10 cellular contexts compared by ENCODE assay signal in genomic region chr4:7843831-7844230, GRCh38.
A peak's percentile ranks its signal among the peaks of the same experiment; 100 is the strongest.
DNase-seq lines count a peak whose midpoint lies in the region; ATAC-seq and TF ChIP-seq lines count a peak whose summit lies in the region.
"Had no signal": no experiment of that assay in that cellular context is flagged by ENCODE, and none has a peak within 500 bp of the region (broad histone marks: within the 10 kb centered on the region; RNA-seq: fewer than 3 reads in every experiment).

No MANE protein-coding gene starts in this region.

- POLR2A ChIA-PET in T-cell (lab: Charles Lee) = no interaction called here

- CTCF ChIA-PET in T-cell (lab: Charles Lee) = interaction anchor here (0.5 to 1.6 kb wide), 14 partner anchors 11 to 1124 kb away, joined by 3 to 16 read pairs (median 3); partner anchors contain the start of gene AFAP1 (in 1 of the 2)

- H2BK5ac ChIP-seq in H9 (ENCODE audit: insufficient read length, low read length) = no peak overlapping the region

- H3K36me3 Mint-ChIP-seq in T-helper 2 cell treated with Interferon-gamma antibody and Interleukin-4, amounts not matched to agents 5 μg/mL and 100 μg/mL, for 36 hours (ENCODE audit: low read depth) = peaks cover 3% of the 10 kb centered on the region
- peaks cover 47% of the 10 kb centered on the region for H3K36me3 Mint-ChIP-seq in T-cell
- H3K36me3 Mint-ChIP-seq in stimulated activated effector memory CD8-positive, alpha-beta T cell treated with anti-CD3 and anti-CD28 coated beads, Interleukin-12 subunit alpha, Interleukin-12 subunit beta, amount 100 ng/mL, for 72 hours = peaks cover 49% of the 10 kb centered on the region
- H3K36me3 Mint-ChIP-seq in H9 (ENCODE audit: insufficient read depth in 1 of 3, low read depth in 3 of 3) = peaks cover 0 to 6% (median 0%) of the 10 kb centered on the region in 3 experiments; a peak in 6 of 7 replicates
- H3K36me3 Mint-ChIP-seq: memory B cell had no signal

- H2BK15ac ChIP-seq in H9 (ENCODE audit: low read depth, low read length) = no peak overlapping the region

- H3K79me2 ChIP-seq in H9 (ENCODE audit: insufficient read depth, low read length) = no peaks in the 10 kb centered on the region

- H2BK20ac ChIP-seq in H9 (ENCODE audit: low read depth, low read length, poor library complexity, severe bottlenecking) = no peak overlapping the region

- no peak overlapping the region for H3K9ac ChIP-seq in H9 (ENCODE audit: extremely low read depth, insufficient read length, low read length)

- intact Hi-C loops in aorta (cut with DNase I) = loop anchor here (5.0 kb wide), 2 partner anchors 37 to 93 kb away; partner anchors contain the start of gene AFAP1 (in 1 of the 2)

- H3K4me3 Mint-ChIP-seq in T-helper 2 cell treated with Interferon-gamma antibody and Interleukin-4, amounts not matched to agents 5 μg/mL and 100 μg/mL, for 36 hours = no peak overlapping the region
- H3K4me3 Mint-ChIP-seq in T-cell (peak overlapping the region in 1 of 3 donors; percentile 15), H9 (no peak overlapping the region)
- no peak overlapping the region for H3K4me3 Mint-ChIP-seq in stimulated activated effector memory CD8-positive, alpha-beta T cell treated with anti-CD3 and anti-CD28 coated beads, Interleukin-12 subunit alpha, Interleukin-12 subunit beta, amount 100 ng/mL, for 72 hours
- H3K4me3 Mint-ChIP-seq: memory B cell had no signal

- no peaks in the 10 kb centered on the region for H3K9me3 Mint-ChIP-seq in T-helper 2 cell treated with Interferon-gamma antibody and Interleukin-4, amounts not matched to agents 5 μg/mL and 100 μg/mL, for 36 hours
- H3K9me3 Mint-ChIP-seq in T-cell (no peaks in the 10 kb centered on the region), H9 (no peaks in the 10 kb centered on the region)
- H3K9me3 Mint-ChIP-seq in stimulated activated effector memory CD8-positive, alpha-beta T cell treated with anti-CD3 and anti-CD28 coated beads, Interleukin-12 subunit alpha, Interleukin-12 subunit beta, amount 100 ng/mL, for 72 hours = no peaks in the 10 kb centered on the region

- ATAC-seq in T-cell (replicated peaks in 1 of 4) = peak in 1 of 4 experiments; percentile 16
- ATAC-seq in foreskin keratinocyte = no peak
- ATAC-seq in stimulated activated effector memory CD8-positive, alpha-beta T cell treated with anti-CD3 and anti-CD28 coated beads, Interleukin-12 subunit alpha, Interleukin-12 subunit beta, amount 100 ng/mL, for 72 hours = peak; percentile 36
- no peak for ATAC-seq in aorta (ENCODE audit: low FRiP score)

- H2BK120ac ChIP-seq in H9 (ENCODE audit: low read depth, low read length, poor library complexity, severe bottlenecking) = no peak overlapping the region

- no peak overlapping the region for H3K4me3 ChIP-seq in aorta (ENCODE audit: low read length in 2 of 2)

- no peak for TF ChIP-seq CTCF in foreskin keratinocyte (conservative IDR thresholded peaks at IDR 0.05)
- no peak for TF ChIP-seq CTCF in H9 (conservative IDR thresholded peaks at IDR 0.05)

- H4K5ac ChIP-seq in H9 (ENCODE audit: insufficient read length, low read depth, low read length) = no peak overlapping the region

- H2AK5ac ChIP-seq in H9 (ENCODE audit: insufficient read length, low read length) = no peak overlapping the region

- H3K27me3 Mint-ChIP-seq in T-helper 2 cell treated with Interferon-gamma antibody and Interleukin-4, amounts not matched to agents 5 μg/mL and 100 μg/mL, for 36 hours (ENCODE audit: low read depth) = no peaks in the 10 kb centered on the region
- peaks cover 0 to 5% of the 10 kb centered on the region in 2 donors for H3K27me3 Mint-ChIP-seq in T-cell
- no peaks in the 10 kb centered on the region for H3K27me3 Mint-ChIP-seq in H9 (ENCODE audit: low read depth)
- H3K27me3 Mint-ChIP-seq: progenitor cell of endocrine pancreas had no signal

- no peaks in the 10 kb centered on the region for H3K23me2 ChIP-seq in H9 (ENCODE audit: insufficient read length, low read depth, low read length, poor library complexity, severe bottlenecking)

- H4K91ac ChIP-seq in H9 (ENCODE audit: insufficient read length, low read depth, low read length) = no peak overlapping the region

- no peaks in the 10 kb centered on the region for H4K20me1 ChIP-seq in H9 (ENCODE audit: control insufficient read depth, insufficient read depth, insufficient read length)

- H3K4me1 ChIP-seq in foreskin keratinocyte = peaks cover 45% of the 10 kb centered on the region
- H3K4me1 ChIP-seq in H9 (ENCODE audit: insufficient read depth, low read length) = no peaks in the 10 kb centered on the region; the same call in 1 of the 2 replicates
- H3K4me1 ChIP-seq in aorta (ENCODE audit: control insufficient read depth in 1 of 2, insufficient read depth in 2 of 2, low read length in 2 of 2) = peaks cover 0 to 3% of the 10 kb centered on the region in 2 donors

- H3K4ac ChIP-seq in H9 (ENCODE audit: low read depth, low read length) = no peak overlapping the region

- H3K36me3 ChIP-seq in aorta (ENCODE audit: control insufficient read depth in 1 of 2, insufficient read depth in 2 of 2, low read length in 1 of 2) = no peaks in the 10 kb centered on the region

- no peak overlapping the region for H4K8ac ChIP-seq in H9 (replicated peaks; ENCODE audit: insufficient read length, low read depth, low read length)

- no peak overlapping the region for H3K18ac ChIP-seq in H9 (ENCODE audit: insufficient read length, low read depth, low read length)

- no peaks in the 10 kb centered on the region for H3K79me1 ChIP-seq in H9 (ENCODE audit: insufficient read depth, low read depth, low read length, poor library complexity, severe bottlenecking)

- H3K4me2 ChIP-seq in H9 (ENCODE audit: insufficient read depth, insufficient read length, low read length) = no peak overlapping the region

- H3T11ph ChIP-seq in H9 (ENCODE audit: low read length) = no peak overlapping the region

- H3K14ac ChIP-seq in H9 (ENCODE audit: insufficient read depth, low read length) = no peak overlapping the region

- no peak overlapping the region for H2BK12ac ChIP-seq in H9 (ENCODE audit: insufficient read length, low read depth, low read length)

- no peak overlapping the region for H3K23ac ChIP-seq in H9 (ENCODE audit: insufficient read length, low read depth, low read length)

- WGBS in H9 (ENCODE audit: extremely low coverage, insufficient read length, low lambda C conversion rate) = no CpG with 5 or more reads among the region's 3 CpGs
- 89 to 91% methylated on average over 3 of the region's 3 CpGs for WGBS in aorta, 2 donors

- peaks cover 19% of the 10 kb centered on the region for H3K4me1 Mint-ChIP-seq in T-helper 2 cell treated with Interferon-gamma antibody and Interleukin-4, amounts not matched to agents 5 μg/mL and 100 μg/mL, for 36 hours (ENCODE audit: low read depth)
- peaks cover 13 to 39% (median 22%) of the 10 kb centered on the region in 3 donors for H3K4me1 Mint-ChIP-seq in T-cell
- peaks cover 28% of the 10 kb centered on the region for H3K4me1 Mint-ChIP-seq in stimulated activated effector memory CD8-positive, alpha-beta T cell treated with anti-CD3 and anti-CD28 coated beads, Interleukin-12 subunit alpha, Interleukin-12 subunit beta, amount 100 ng/mL, for 72 hours
- H3K4me1 Mint-ChIP-seq in H9 = peaks cover 29 to 36% of the 10 kb centered on the region in 2 experiments
- H3K4me1 Mint-ChIP-seq: memory B cell had no signal

- H3K27ac Mint-ChIP-seq in T-helper 2 cell treated with Interferon-gamma antibody and Interleukin-4, amounts not matched to agents 5 μg/mL and 100 μg/mL, for 36 hours = peak overlapping the region; percentile 37
- H3K27ac Mint-ChIP-seq in T-cell = peak overlapping the region; percentile 29 to 53
- peak overlapping the region; percentile 20 for H3K27ac Mint-ChIP-seq in stimulated activated effector memory CD8-positive, alpha-beta T cell treated with anti-CD3 and anti-CD28 coated beads, Interleukin-12 subunit alpha, Interleukin-12 subunit beta, amount 100 ng/mL, for 72 hours
- H3K27ac Mint-ChIP-seq in H9 = peak overlapping the region in 1 of 3 experiments; percentile 14; a peak in 1 of 7 replicates
- H3K27ac Mint-ChIP-seq: memory B cell, progenitor cell of endocrine pancreas had no signal

- no peak for DNase-seq in T-helper 2 cell treated with Interferon-gamma antibody and Interleukin-4, amounts not matched to agents 5 μg/mL and 100 μg/mL, for 36 hours (ENCODE audit: low spot score)
- DNase-seq in T-helper 2 cell (no peak), T-cell (no peak), foreskin keratinocyte (peak in 1 of 2 donors; percentile 31), H9 (no peak), aorta (no peak), NOMO-1 treated with DMSO at 0.1 percent for 48 hours (lab: John Stamatoyannopoulos, UW; ENCODE audit: unreplicated experiment) (no peak)
- DNase-seq in stimulated activated effector memory CD8-positive, alpha-beta T cell treated with anti-CD3 and anti-CD28 coated beads, Interleukin-12 subunit alpha, Interleukin-12 subunit beta, amount 100 ng/mL, for 72 hours (ENCODE audit: low spot score in 2 of 2) = no peak

- H3K27ac ChIP-seq in foreskin keratinocyte (peak overlapping the region; percentile 89), H9 (ENCODE audit: insufficient read length, low read depth, low read length) (no peak overlapping the region), aorta (ENCODE audit: low read depth in 1 of 2, low read length in 2 of 2) (peak overlapping the region in 1 of 2 donors; percentile 28)

- H3K27me3 ChIP-seq in foreskin keratinocyte = no peaks in the 10 kb centered on the region
- H3K27me3 ChIP-seq in H9 (ENCODE audit: insufficient read depth, low read length) = no peaks in the 10 kb centered on the region
- H3K27me3 ChIP-seq in aorta (ENCODE audit: control insufficient read depth in 1 of 2, insufficient read depth in 2 of 2, low read length in 1 of 2) = no peaks in the 10 kb centered on the region

- no peak overlapping the region for H2AFZ ChIP-seq in H9 (ENCODE audit: low read length)

- H3K56ac ChIP-seq in H9 (ENCODE audit: insufficient read length, low read depth, low read length) = no peak overlapping the region

- no peaks in the 10 kb centered on the region for H3K9me3 ChIP-seq in H9 (ENCODE audit: control insufficient read depth, low read depth, low read length)
- H3K9me3 ChIP-seq in aorta (ENCODE audit: control insufficient read depth, low read length) = no peaks in the 10 kb centered on the region
